Comparison of ENCODE assay signal across 20 cellular contexts in genomic region chr7:50589362-50589761, GRCh38. TPM values are rescaled to one million over a fixed set of nuclear protein-coding genes. Genes with fewer than 3 reads are reported as not detected.
A peak's percentile ranks its signal among the peaks of the same experiment; 100 is the strongest.
DNase-seq lines count a peak whose midpoint lies in the region; ATAC-seq and TF ChIP-seq lines count a peak whose summit lies in the region.
"Had no signal": no experiment of that assay in that cellular context is flagged by ENCODE, and none has a peak within 500 bp of the region (broad histone marks: within the 10 kb centered on the region; RNA-seq: fewer than 3 reads in every experiment).

No MANE protein-coding gene starts in this region.

- no peak overlapping the region for H3K27ac ChIP-seq in substantia nigra (ENCODE audit: low read depth, low read length, poor library complexity, severe bottlenecking)
- H3K27ac ChIP-seq in right atrium auricular region: no peak overlapping the region
- H3K27ac ChIP-seq: PC-9 had no signal

- no peaks in the 10 kb centered on the region for H3K9me3 ChIP-seq in right atrium auricular region
- H3K9me3 ChIP-seq: BE2C had no signal

- ATAC-seq in stimulated activated naive CD8-positive, alpha-beta T cell treated with anti-CD3 and anti-CD28 coated beads, Interleukin-15, amount 100 ng/mL, for 72 hours: peak; percentile 33
- no peak for ATAC-seq in stimulated activated naive CD8-positive, alpha-beta T cell treated with anti-CD3 and anti-CD28 coated beads, Interleukin-15, Interleukin-2, amounts not matched to agents 100 U/mL and 50 U/mL, for 24 hours
- peak; percentile 35 for ATAC-seq in HG02588 (IDR thresholded peaks at IDR 0.05; ENCODE audit: unreplicated experiment)
- ATAC-seq in activated T-helper 17 cell treated with anti-CD3 and anti-CD28 coated beads, Interleukin-2, amount 50 U/mL, for 72 hours (replicated peaks): peak; percentile 14
- ATAC-seq in HG02884 (IDR thresholded peaks at IDR 0.05; ENCODE audit: unreplicated experiment): no peak

- no peak overlapping the region for H3K4me3 ChIP-seq in right atrium auricular region
- H3K4me3 ChIP-seq: PC-9 had no signal

- no peak for DNase-seq in stimulated activated naive CD8-positive, alpha-beta T cell treated with anti-CD3 and anti-CD28 coated beads, Interleukin-15, amount 100 ng/mL, for 72 hours
- DNase-seq in stimulated activated naive CD8-positive, alpha-beta T cell treated with anti-CD3 and anti-CD28 coated beads, Interleukin-15, Interleukin-2, amounts not matched to agents 100 U/mL and 50 U/mL, for 24 hours: no peak
- DNase-seq in substantia nigra (lab: John Stamatoyannopoulos, UW) (no peak), right atrium auricular region (ENCODE audit: low spot score) (no peak)
- DNase-seq in stimulated activated CD4-positive, alpha-beta T cell treated with anti-CD3 and anti-CD28 coated beads, Interleukin-4, amount 100 ng/mL, for 4 hours: no peak
- DNase-seq: BE2C, GF-D8, NCI-H1092, NCI-H1436, NCI-H187 treated with DMSO at 0.1 percent for 48 hours, NCI-H2107, NCI-H446 treated with DMSO at 0.1 percent for 48 hours, NCI-H69, PC-9, RPMI8226, SHP77 had no signal

- no peaks in the 10 kb centered on the region for H3K4me1 ChIP-seq in right atrium auricular region
- H3K4me1 ChIP-seq: BE2C had no signal

- H3K36me3 ChIP-seq in right atrium auricular region: peaks cover 30% of the 10 kb centered on the region
- H3K36me3 ChIP-seq: BE2C had no signal

- peaks cover 13% of the 10 kb centered on the region for H3K4me1 Mint-ChIP-seq in stimulated activated naive CD8-positive, alpha-beta T cell treated with anti-CD3 and anti-CD28 coated beads, Interleukin-15, amount 100 ng/mL, for 72 hours
- peaks cover 1% of the 10 kb centered on the region for H3K4me1 Mint-ChIP-seq in activated T-helper 17 cell treated with anti-CD3 and anti-CD28 coated beads, Interleukin-2, amount 50 U/mL, for 72 hours

- no peak overlapping the region for H3K27ac Mint-ChIP-seq in stimulated activated naive CD8-positive, alpha-beta T cell treated with anti-CD3 and anti-CD28 coated beads, Interleukin-15, amount 100 ng/mL, for 72 hours
- H3K27ac Mint-ChIP-seq in activated T-helper 17 cell treated with anti-CD3 and anti-CD28 coated beads, Interleukin-2, amount 50 U/mL, for 72 hours: no peak overlapping the region

- TF ChIP-seq CTCF in right atrium auricular region (IDR thresholded peaks at IDR 0.05): no peak

- H3K36me3 Mint-ChIP-seq in activated T-helper 17 cell treated with anti-CD3 and anti-CD28 coated beads, Interleukin-2, amount 50 U/mL, for 72 hours (ENCODE audit: low read depth): no peaks in the 10 kb centered on the region

- H3K9me3 Mint-ChIP-seq in stimulated activated naive CD8-positive, alpha-beta T cell treated with anti-CD3 and anti-CD28 coated beads, Interleukin-15, amount 100 ng/mL, for 72 hours: peaks cover 0 to 2% of the 10 kb centered on the region in 2 donors
- H3K9me3 Mint-ChIP-seq in activated T-helper 17 cell treated with anti-CD3 and anti-CD28 coated beads, Interleukin-2, amount 50 U/mL, for 72 hours: no peaks in the 10 kb centered on the region

- peaks cover 48% of the 10 kb centered on the region for H3K27me3 Mint-ChIP-seq in stimulated activated naive CD8-positive, alpha-beta T cell treated with anti-CD3 and anti-CD28 coated beads, Interleukin-15, amount 100 ng/mL, for 72 hours
- H3K27me3 Mint-ChIP-seq in activated T-helper 17 cell treated with anti-CD3 and anti-CD28 coated beads, Interleukin-2, amount 50 U/mL, for 72 hours: peaks cover 14% of the 10 kb centered on the region

- H3K4me3 Mint-ChIP-seq in stimulated activated naive CD8-positive, alpha-beta T cell treated with anti-CD3 and anti-CD28 coated beads, Interleukin-15, amount 100 ng/mL, for 72 hours: no peak overlapping the region
- H3K4me3 Mint-ChIP-seq in activated T-helper 17 cell treated with anti-CD3 and anti-CD28 coated beads, Interleukin-2, amount 50 U/mL, for 72 hours: no peak overlapping the region

- no peaks in the 10 kb centered on the region for H3K27me3 ChIP-seq in right atrium auricular region
- H3K27me3 ChIP-seq: BE2C had no signal

RNA-seq across cellular contexts. Expression of gene DDC, which starts 24.2 kb away (rescaled TPM):
- not detected for total RNA-seq in activated T-helper 17 cell treated with anti-CD3 and anti-CD28 coated beads, Interleukin-2, amount 50 U/mL, for 72 hours
- total RNA-seq in right atrium auricular region: not detected
- total RNA-seq: H4, PC-9 had no signal

Comparison
In these comparisons a context has a peak if more than half of its experiments do, and no peak if none do; other contexts are left out.
1. ATAC-seq: peak in stimulated activated naive CD8-positive, alpha-beta T cell treated with anti-CD3 and anti-CD28 coated beads, Interleukin-15, amount 100 ng/mL, for 72 hours (single experiment), HG02588 (single experiment) and activated T-helper 17 cell treated with anti-CD3 and anti-CD28 coated beads, Interleukin-2, amount 50 U/mL, for 72 hours (single experiment); none in stimulated activated naive CD8-positive, alpha-beta T cell treated with anti-CD3 and anti-CD28 coated beads, Interleukin-15, Interleukin-2, amounts not matched to agents 100 U/mL and 50 U/mL, for 24 hours (single experiment) and HG02884 (single experiment).